ENCODE assay signal across 2 cellular contexts in genomic region chr19:41892173-41892902, GRCh38.
TF ChIP-seq lines count a peak whose summit lies in the region.

No MANE protein-coding gene starts in this region.

TF ChIP-seq in HepG2, 621 proteins besides CTCF, POLR2A, EP300 and RAD21:
- TF ChIP-seq ZBTB34 (CRISPR knock-in tag; IDR thresholded peaks at IDR 0.05) (no peak), ZNF576 (CRISPR knock-in tag; IDR thresholded peaks at IDR 0.05) (no peak), ZNF768 (CRISPR knock-in tag; IDR thresholded peaks at IDR 0.05) (peak; percentile 21; the same call in 1 of the 2 replicates), ZNF296 (CRISPR knock-in tag; conservative IDR thresholded peaks at IDR 0.05) (no peak), RBFOX2 (IDR thresholded peaks at IDR 0.05; ENCODE audit: low read depth, low read length) (peak; percentile 67), AGO2 (optimal IDR thresholded peaks at IDR 0.05; ENCODE audit: low read depth, low read length) (peak; percentile 70), ZNF800 (CRISPR knock-in tag; IDR thresholded peaks at IDR 0.05) (no peak), RBM22 (optimal IDR thresholded peaks at IDR 0.05; ENCODE audit: low read length) (peak; percentile 45)
- TF ChIP-seq, protein P1, sequence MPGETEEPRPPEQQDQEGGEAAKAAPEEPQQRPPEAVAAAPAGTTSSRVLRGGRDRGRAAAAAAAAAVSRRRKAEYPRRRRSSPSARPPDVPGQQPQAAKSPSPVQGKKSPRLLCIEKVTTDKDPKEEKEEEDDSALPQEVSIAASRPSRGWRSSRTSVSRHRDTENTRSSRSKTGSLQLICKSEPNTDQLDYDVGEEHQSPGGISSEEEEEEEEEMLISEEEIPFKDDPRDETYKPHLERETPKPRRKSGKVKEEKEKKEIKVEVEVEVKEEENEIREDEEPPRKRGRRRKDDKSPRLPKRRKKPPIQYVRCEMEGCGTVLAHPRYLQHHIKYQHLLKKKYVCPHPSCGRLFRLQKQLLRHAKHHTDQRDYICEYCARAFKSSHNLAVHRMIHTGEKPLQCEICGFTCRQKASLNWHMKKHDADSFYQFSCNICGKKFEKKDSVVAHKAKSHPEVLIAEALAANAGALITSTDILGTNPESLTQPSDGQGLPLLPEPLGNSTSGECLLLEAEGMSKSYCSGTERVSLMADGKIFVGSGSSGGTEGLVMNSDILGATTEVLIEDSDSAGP (CRISPR knock-in tag; IDR thresholded peaks at IDR 0.05; ENCODE audit: borderline replicate concordance), result peak; percentile 33; the same call in 1 of the 2 replicates
- TF ChIP-seq, protein P2, sequence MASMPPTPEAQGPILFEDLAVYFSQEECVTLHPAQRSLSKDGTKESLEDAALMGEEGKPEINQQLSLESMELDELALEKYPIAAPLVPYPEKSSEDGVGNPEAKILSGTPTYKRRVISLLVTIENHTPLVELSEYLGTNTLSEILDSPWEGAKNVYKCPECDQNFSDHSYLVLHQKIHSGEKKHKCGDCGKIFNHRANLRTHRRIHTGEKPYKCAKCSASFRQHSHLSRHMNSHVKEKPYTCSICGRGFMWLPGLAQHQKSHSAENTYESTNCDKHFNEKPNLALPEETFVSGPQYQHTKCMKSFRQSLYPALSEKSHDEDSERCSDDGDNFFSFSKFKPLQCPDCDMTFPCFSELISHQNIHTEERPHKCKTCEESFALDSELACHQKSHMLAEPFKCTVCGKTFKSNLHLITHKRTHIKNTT (CRISPR knock-in tag; IDR thresholded peaks at IDR 0.05), result no peak

TF ChIP-seq in HEK293, 187 proteins besides CTCF, POLR2A, EP300 and RAD21:
- no peak for TF ChIP-seq ZNF792 (tag by site-specific recombination; IDR thresholded peaks at IDR 0.05)
- TF ChIP-seq ZNF600 (tag by site-specific recombination; IDR thresholded peaks at IDR 0.05), result peak; percentile 75; the same call in 1 of the 2 replicates
- no peak for TF ChIP-seq ZNF501 (tag by site-specific recombination; IDR thresholded peaks at IDR 0.05)
- no peak for TF ChIP-seq ZNF280D (tag by site-specific recombination; IDR thresholded peaks at IDR 0.05)
- no peak for TF ChIP-seq ZNF354C (tag by site-specific recombination; IDR thresholded peaks at IDR 0.05; ENCODE audit: borderline replicate concordance, low read depth)
TF ChIP-seq in HEK293: peak in this region for 1.
